35 cellular contexts compared by ENCODE assay signal in the genomic region with DNA sequence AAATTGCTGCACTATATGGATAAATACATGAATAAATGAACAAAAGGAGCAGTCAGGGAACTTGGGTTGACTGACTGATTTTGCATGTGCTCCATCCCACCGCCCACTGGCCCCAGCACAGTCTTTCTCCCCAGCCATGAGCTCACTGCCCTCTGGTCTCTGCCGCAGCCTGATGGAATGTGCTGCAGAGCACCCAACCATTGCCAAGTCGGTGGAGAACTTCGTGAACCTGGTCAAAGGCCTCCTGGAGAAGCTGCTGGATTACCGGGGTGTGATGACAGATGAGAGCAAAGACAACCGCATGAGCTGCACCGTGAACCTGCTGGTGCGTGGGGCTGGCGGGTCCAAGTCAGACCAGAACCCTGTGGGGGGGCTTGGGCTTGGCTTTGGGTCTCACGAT. TPM values are rescaled to one million over a fixed set of nuclear protein-coding genes. Genes with fewer than 3 reads are reported as not detected.
"Had no signal": no experiment of that assay in that cellular context is flagged by ENCODE, and none has a peak within 500 bp of the region (broad histone marks: within the 10 kb centered on the region; RNA-seq: fewer than 3 reads in every experiment).

No MANE protein-coding gene starts in this region.

- H3K4me1 ChIP-seq: adrenal gland, body of pancreas, breast epithelium had no signal

- H3K9me3 ChIP-seq: adrenal gland, body of pancreas, breast epithelium had no signal

- H3K4me3 ChIP-seq: adrenal gland, body of pancreas, breast epithelium had no signal

- H3K27ac ChIP-seq: adrenal gland, body of pancreas, brain microvascular endothelial cell, breast epithelium, VCaP had no signal

- H3K27me3 ChIP-seq: adrenal gland, body of pancreas, brain microvascular endothelial cell, breast epithelium had no signal

- DNase-seq: activated B cell treated with CpG ODN at 0.5 μM for 24 hours; activated CD4-positive, alpha-beta memory T cell treated with anti-CD3 and anti-CD28 coated beads for 36 hours; activated CD4-positive, alpha-beta T cell treated with anti-CD3 and anti-CD28 coated beads for 4 hours; activated CD4-positive, alpha-beta T cell treated with anti-CD3 and anti-CD28 coated beads, Interleukin-2, amount 10 ng/mL, durations not matched to agents 24 days and 14 days; activated CD4-positive, alpha-beta T cell treated with anti-CD3 and anti-CD28 coated beads, Interleukin-2, amount 50 U/mL, for 1 hour; activated CD4-positive, alpha-beta T cell treated with anti-CD3 and anti-CD28 coated beads, Interleukin-2, amount 50 U/mL, for 4 hours; activated CD4-positive, CD25-positive, alpha-beta regulatory T cell treated with anti-CD3 and anti-CD28 coated beads, Interleukin-2, amount 50 U/mL, for 72 hours; activated CD8-positive, alpha-beta memory T cell treated with anti-CD3 and anti-CD28 coated beads, Interleukin-2, amount 50 U/mL, for 4 hours; activated CD8-positive, alpha-beta T cell treated with anti-CD3 and anti-CD28 coated beads for 36 hours; activated effector memory CD4-positive, alpha-beta T cell treated with anti-CD3 and anti-CD28 coated beads, Interleukin-2, amount 50 U/mL, for 16 hours; activated gamma-delta T cell treated with Interleukin-2 at 50 U/mL for 16 hours; activated naive CD4-positive, alpha-beta T cell; activated naive CD4-positive, alpha-beta T cell treated with anti-CD3 and anti-CD28 coated beads for 36 hours; activated naive CD4-positive, alpha-beta T cell treated with anti-CD3 and anti-CD28 coated beads, Interleukin-2, amount 50 U/mL, for 16 hours; activated naive CD8-positive, alpha-beta T cell treated with anti-CD3 and anti-CD28 coated beads for 36 hours; activated T-cell treated with anti-CD3 and anti-CD28 coated beads for 4 hours; activated T-cell treated with anti-CD3 and anti-CD28 coated beads, Interleukin-2, amount 50 U/mL, for 1 hour; activated T-cell treated with anti-CD3 and anti-CD28 coated beads, Interleukin-2, amount 50 U/mL, for 4 hours; activated T-cell treated with anti-CD3 and anti-CD28 coated beads, Interleukin-2, amount 50 U/mL, for 72 hours; adrenal gland; amniotic stem cell; aorta; body of pancreas; brain microvascular endothelial cell; central memory CD4-positive, alpha-beta T cell; T-helper 1 cell; T-helper 2 cell; T-helper 9 cell had no signal

- H3K36me3 ChIP-seq: adrenal gland, brain microvascular endothelial cell, breast epithelium had no signal

RNA-seq across cellular contexts. Expression of a gene that starts 53.9 kb away (rescaled TPM):
- total RNA-seq: activated B cell treated with CpG ODN at 0.5 μM for 24 hours; activated CD4-positive, alpha-beta memory T cell treated with anti-CD3 and anti-CD28 coated beads for 36 hours; activated CD4-positive, alpha-beta T cell treated with anti-CD3 and anti-CD28 coated beads, Interleukin-2, amount 10 ng/mL, durations not matched to agents 24 days and 14 days; activated CD8-positive, alpha-beta memory T cell treated with anti-CD3 and anti-CD28 coated beads for 36 hours; activated CD8-positive, alpha-beta T cell treated with anti-CD3 and anti-CD28 coated beads for 36 hours; activated naive CD4-positive, alpha-beta T cell treated with anti-CD3 and anti-CD28 coated beads for 36 hours; activated naive CD4-positive, alpha-beta T cell treated with anti-CD3 and anti-CD28 coated beads, Interleukin-2, amount 50 U/mL, for 72 hours; activated naive CD8-positive, alpha-beta T cell treated with anti-CD3 and anti-CD28 coated beads for 36 hours; activated T-cell treated with anti-CD3 and anti-CD28 coated beads, Interleukin-2, amount 50 U/mL, for 4 hours; activated T-cell treated with anti-CD3 and anti-CD28 coated beads, Interleukin-2, amount 50 U/mL, for 72 hours; activated T-helper 1 cell treated with anti-CD3 and anti-CD28 coated beads, Interleukin-12 subunit alpha, Interleukin-12 subunit beta, Interleukin-2, Interleukin-4 antibody, amounts not matched to agents 30 ng/mL and 10 ng/mL and 1 ng/mL, durations not matched to agents 14 hours and 24 hours and 36 hours; activated T-helper 17 cell treated with anti-CD3 and anti-CD28 coated beads, Interleukin-2, amount 50 U/mL, for 72 hours; body of pancreas; cardiac septum had no signal
